ENCODE assay signal across 25 cellular contexts in the genomic region with DNA sequence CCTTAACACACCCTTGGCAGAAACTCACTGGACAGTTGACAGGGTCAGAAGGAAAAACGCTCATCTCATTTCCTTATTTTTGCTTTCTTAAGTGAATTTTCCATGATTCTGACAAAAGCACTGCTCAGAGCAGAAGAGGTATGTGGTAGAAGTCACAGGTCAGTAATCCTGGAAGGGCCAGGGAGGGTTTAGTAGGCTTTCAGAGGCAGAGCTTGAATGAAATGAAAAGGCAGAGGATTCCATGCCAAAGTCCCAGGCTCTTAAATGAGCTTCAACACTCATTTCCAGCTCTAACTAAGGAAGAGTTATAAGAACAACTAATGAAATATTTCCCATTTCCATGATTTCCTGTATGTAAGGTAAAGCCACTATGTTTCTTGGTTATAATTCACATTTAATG.
"Had no signal": no experiment of that assay in that cellular context is flagged by ENCODE, and none has a peak within 500 bp of the region (broad histone marks: within the 10 kb centered on the region; RNA-seq: fewer than 3 reads in every experiment).

No MANE protein-coding gene starts in this region.

- H3K4me1 Mint-ChIP-seq: naive thymus-derived CD8-positive, alpha-beta T cell; stimulated activated effector memory CD8-positive, alpha-beta T cell treated with anti-CD3 and anti-CD28 coated beads, Interleukin-12 subunit alpha, Interleukin-12 subunit beta, amount 100 ng/mL, for 72 hours; stimulated activated naive CD8-positive, alpha-beta T cell treated with anti-CD3 and anti-CD28 coated beads, Interleukin-15, amount 100 ng/mL, for 72 hours had no signal

- H3K79me2 ChIP-seq: hepatocyte had no signal

- DNase-seq: heart right ventricle; islet precursor cell; left cardiac atrium; left lung; lower lobe of right lung; mammary epithelial cell; mesenchymal stem cell; naive thymus-derived CD8-positive, alpha-beta T cell; nephron progenitor cell; nucleus accumbens; pancreas; posterior cingulate gyrus; right lobe of liver; stimulated activated CD4-positive, alpha-beta T cell treated with anti-CD3 and anti-CD28 coated beads, Interleukin-4, amount 100 ng/mL, for 24 hours; stimulated activated naive CD4-positive, alpha-beta T cell; stimulated activated naive CD8-positive, alpha-beta T cell treated with anti-CD3 and anti-CD28 coated beads, Interleukin-15, amount 100 ng/mL, for 72 hours; substantia nigra; transverse colon; upper lobe of left lung had no signal

- H3K4me3 ChIP-seq: heart right ventricle, hepatocyte, left lung, lower lobe of right lung, pancreas, prostate gland, right atrium auricular region, right lobe of liver, skin epidermis, transverse colon, upper lobe of left lung, vagina had no signal

- H3K27me3 ChIP-seq: heart right ventricle, hepatocyte, left lung, pancreas, right atrium auricular region, right lobe of liver, transverse colon, upper lobe of left lung, vagina had no signal

- H3K9me3 Mint-ChIP-seq: nephron progenitor cell had no signal

- ATAC-seq: heart right ventricle; left cardiac atrium; left lung; lower lobe of right lung; naive thymus-derived CD8-positive, alpha-beta T cell; pancreas; right lobe of liver; stimulated activated effector memory CD8-positive, alpha-beta T cell treated with anti-CD3 and anti-CD28 coated beads, Interleukin-12 subunit alpha, Interleukin-12 subunit beta, amount 100 ng/mL, for 72 hours; stimulated activated naive CD8-positive, alpha-beta T cell treated with anti-CD3 and anti-CD28 coated beads, Interleukin-15, amount 100 ng/mL, for 72 hours had no signal

- H3K9me3 ChIP-seq: heart right ventricle, left lung, lower lobe of right lung, pancreas, prostate gland, right atrium auricular region, right lobe of liver, transverse colon, upper lobe of left lung, vagina had no signal

- H3K27ac ChIP-seq: heart right ventricle, hepatocyte, left lung, lower lobe of right lung, pancreas, prostate gland, right lobe of liver, skin epidermis, transverse colon, upper lobe of left lung, vagina had no signal

- H3K36me3 ChIP-seq: heart right ventricle, left lung, lower lobe of right lung, pancreas, prostate gland, right atrium auricular region, right lobe of liver, transverse colon, upper lobe of left lung, vagina had no signal

- H3K27me3 Mint-ChIP-seq: naive thymus-derived CD8-positive, alpha-beta T cell; stimulated activated naive CD8-positive, alpha-beta T cell treated with anti-CD3 and anti-CD28 coated beads, Interleukin-15, amount 100 ng/mL, for 72 hours had no signal

- H3K4me3 Mint-ChIP-seq: naive thymus-derived CD8-positive, alpha-beta T cell; nephron progenitor cell; stimulated activated effector memory CD8-positive, alpha-beta T cell treated with anti-CD3 and anti-CD28 coated beads, Interleukin-12 subunit alpha, Interleukin-12 subunit beta, amount 100 ng/mL, for 72 hours; stimulated activated naive CD8-positive, alpha-beta T cell treated with anti-CD3 and anti-CD28 coated beads, Interleukin-15, amount 100 ng/mL, for 72 hours had no signal

- H2AFZ ChIP-seq: hepatocyte had no signal

- H3K4me2 ChIP-seq: hepatocyte had no signal

- H3K4me1 ChIP-seq: heart right ventricle, left lung, lower lobe of right lung, pancreas, prostate gland, right atrium auricular region, right lobe of liver, transverse colon, upper lobe of left lung, vagina had no signal

- H3K36me3 Mint-ChIP-seq: naive thymus-derived CD8-positive, alpha-beta T cell; stimulated activated effector memory CD8-positive, alpha-beta T cell treated with anti-CD3 and anti-CD28 coated beads, Interleukin-12 subunit alpha, Interleukin-12 subunit beta, amount 100 ng/mL, for 72 hours had no signal

- H3K27ac Mint-ChIP-seq: naive thymus-derived CD8-positive, alpha-beta T cell; nephron progenitor cell; stimulated activated effector memory CD8-positive, alpha-beta T cell treated with anti-CD3 and anti-CD28 coated beads, Interleukin-12 subunit alpha, Interleukin-12 subunit beta, amount 100 ng/mL, for 72 hours; stimulated activated naive CD8-positive, alpha-beta T cell treated with anti-CD3 and anti-CD28 coated beads, Interleukin-15, amount 100 ng/mL, for 72 hours had no signal
